8 cellular contexts compared by ENCODE assay signal in genomic region chr2:55420244-55420713, GRCh38. TPM values are rescaled to one million over a fixed set of nuclear protein-coding genes. Genes with fewer than 3 reads are reported as not detected.
A peak's percentile ranks its signal among the peaks of the same experiment; 100 is the strongest.
DNase-seq lines count a peak whose midpoint lies in the region; ATAC-seq and TF ChIP-seq lines count a peak whose summit lies in the region.

No MANE protein-coding gene starts in this region.

- 0% methylated on average over 6 of the region's 6 CpGs for WGBS in right lobe of liver (ENCODE audit: insufficient coverage, low coverage, low lambda C conversion rate, missing lambda C conversion rate)
- WGBS in tibial nerve, 2 donors = 0 to 1% methylated on average over 6 of the region's 6 CpGs

- no peaks in the 10 kb centered on the region for H3K36me3 ChIP-seq in right lobe of liver
- no peaks in the 10 kb centered on the region for H3K36me3 ChIP-seq in tibial nerve

- peaks cover 34% of the 10 kb centered on the region for H3K4me1 Mint-ChIP-seq in activated T-cell treated with anti-CD3 and anti-CD28 coated beads, Interleukin-2, amount 50 U/mL, for 4 hours (ENCODE audit: low read depth)

- intact Hi-C loops in right lobe of liver (cut with DNase I) = no loop called here

- DNase-seq in activated T-cell treated with anti-CD3 and anti-CD28 coated beads, Interleukin-2, amount 50 U/mL, for 4 hours = no peak
- DNase-seq in activated T-cell treated with anti-CD3 and anti-CD28 coated beads, Interleukin-2, amount 50 U/mL, for 1 hour = no peak
- DNase-seq in astrocyte of the cerebellum (ENCODE audit: low read depth) (no peak), right lobe of liver (no peak), tibial nerve (ENCODE audit: low spot score in 2 of 2) (no peak), NCI-H526 treated with DMSO at 0.1 percent for 48 hours (lab: John Stamatoyannopoulos, UW) (no peak)

- peak overlapping the region; percentile 17 to 77 (median 37) for H3K27ac ChIP-seq in right lobe of liver
- peak overlapping the region in 3 of 4 donors; percentile 78 to 94 (median 89) for H3K27ac ChIP-seq in tibial nerve

- TF ChIP-seq CTCF in astrocyte of the cerebellum (IDR thresholded peaks at IDR 0.05; ENCODE audit: low read depth, low read length, missing control alignments) (no peak), right lobe of liver (IDR thresholded peaks at IDR 0.05) (no peak), tibial nerve (IDR thresholded peaks at IDR 0.05) (no peak)

- in situ Hi-C loops in astrocyte of the cerebellum (cut with HindIII; ENCODE audit: low sequenced_read_pairs) = loop anchor here (5.0 kb wide), 1 partner anchor 82 kb away; no protein-coding TSS in a partner anchor

- TF ChIP-seq EP300 in tibial nerve (IDR thresholded peaks at IDR 0.05) = no peak

- no peaks in the 10 kb centered on the region for H3K36me3 Mint-ChIP-seq in activated T-cell treated with anti-CD3 and anti-CD28 coated beads, Interleukin-2, amount 50 U/mL, for 4 hours (ENCODE audit: insufficient read depth)

- no peaks in the 10 kb centered on the region for H3K27me3 ChIP-seq in right lobe of liver
- no peaks in the 10 kb centered on the region for H3K27me3 ChIP-seq in tibial nerve

- H3K4me3 ChIP-seq in astrocyte of the cerebellum (ENCODE audit: low read depth, low read length) (peak overlapping the region; percentile 84), right lobe of liver (peak overlapping the region; percentile 59 to 67 (median 67)), tibial nerve (peak overlapping the region; percentile 64 to 98 (median 80))

- peak overlapping the region; percentile 89 for H3K4me3 Mint-ChIP-seq in activated T-cell treated with anti-CD3 and anti-CD28 coated beads, Interleukin-2, amount 50 U/mL, for 4 hours

- no peak for ATAC-seq in activated T-cell treated with anti-CD3 and anti-CD28 coated beads, Interleukin-2, amount 50 U/mL, for 4 hours
- ATAC-seq in right lobe of liver (peak in 1 of 4 donors; percentile 12), HG02678 (IDR thresholded peaks at IDR 0.05; ENCODE audit: unreplicated experiment) (no peak), HG02798 (IDR thresholded peaks at IDR 0.05; ENCODE audit: poor library complexity, unreplicated experiment) (no peak)

- no peak for TF ChIP-seq POLR2A in right lobe of liver (IDR thresholded peaks at IDR 0.05)
- TF ChIP-seq POLR2A in tibial nerve (IDR thresholded peaks at IDR 0.05) = no peak

- H3K4me1 ChIP-seq in right lobe of liver (no peaks in the 10 kb centered on the region), tibial nerve (peaks cover 0 to 34% (median 2%) of the 10 kb centered on the region in 4 donors)

- peaks cover 5% of the 10 kb centered on the region for H3K9me3 Mint-ChIP-seq in activated T-cell treated with anti-CD3 and anti-CD28 coated beads, Interleukin-2, amount 50 U/mL, for 4 hours

- no peaks in the 10 kb centered on the region for H3K27me3 Mint-ChIP-seq in activated T-cell treated with anti-CD3 and anti-CD28 coated beads, Interleukin-2, amount 50 U/mL, for 4 hours (ENCODE audit: low read depth)

- H3K9me3 ChIP-seq in right lobe of liver = no peaks in the 10 kb centered on the region
- H3K9me3 ChIP-seq in tibial nerve = no peaks in the 10 kb centered on the region

RNA-seq across cellular contexts. Expression of gene CCDC88A, which starts 0.6 kb away (rescaled TPM):
- total RNA-seq in activated T-cell treated with anti-CD3 and anti-CD28 coated beads, Interleukin-2, amount 50 U/mL, for 4 hours = 1 to 10 TPM; 6.0 to 7.3 (median 6.2) TPM
- total RNA-seq in right lobe of liver = 10 to 100 TPM; 11.5 to 26.1 (median 18.5) TPM
- 10 to 100 TPM; 41.0 to 64.7 (median 57.5) TPM for total RNA-seq in tibial nerve
